Comparison of ENCODE assay signal across 1 cellular context in genomic region chr12:57213068-57213715, GRCh38.
TF ChIP-seq lines count a peak whose summit lies in the region.

No MANE protein-coding gene starts in this region.

TF ChIP-seq in HEK293, 187 proteins besides CTCF, POLR2A, EP300 and RAD21 (continued from another document):
- TF ChIP-seq MZF1 (tag by site-specific recombination; IDR thresholded peaks at IDR 0.05; ENCODE audit: borderline replicate concordance) (no peak), ZNF114 (tag by site-specific recombination; IDR thresholded peaks at IDR 0.05) (no peak), ZNF24 (tag by site-specific recombination; IDR thresholded peaks at IDR 0.05) (no peak), PATZ1 (tag by site-specific recombination; IDR thresholded peaks at IDR 0.05) (peak; percentile 73), ZSCAN23 (tag by site-specific recombination; IDR thresholded peaks at IDR 0.05) (no peak), EGR2 (tag by site-specific recombination; IDR thresholded peaks at IDR 0.05; ENCODE audit: low read depth) (no peak), ZBTB17 (tag by site-specific recombination; IDR thresholded peaks at IDR 0.05) (no peak), ZNF488 (tag by site-specific recombination; IDR thresholded peaks at IDR 0.05) (no peak), ZNF302 (tag by site-specific recombination; IDR thresholded peaks at IDR 0.05; ENCODE audit: low read depth) (no peak), ZBTB11 (tag by site-specific recombination; conservative IDR thresholded peaks at IDR 0.05; ENCODE audit: low read depth) (no peak), ZNF10 (tag by site-specific recombination; IDR thresholded peaks at IDR 0.05) (no peak), ZFP37 (tag by site-specific recombination; IDR thresholded peaks at IDR 0.05) (no peak), ZNF335 (tag by site-specific recombination; conservative IDR thresholded peaks at IDR 0.05) (peak; percentile 58; the same call in 1 of the 2 replicates), ZNF776 (tag by site-specific recombination; IDR thresholded peaks at IDR 0.05; ENCODE audit: borderline replicate concordance) (no peak), SP7 (tag by site-specific recombination; IDR thresholded peaks at IDR 0.05) (peak; percentile 19; the same call in 1 of the 2 replicates), PRDM2 (tag by site-specific recombination; IDR thresholded peaks at IDR 0.05; ENCODE audit: borderline replicate concordance) (no peak), SP2 (tag by site-specific recombination; IDR thresholded peaks at IDR 0.05) (no peak), ZNF529 (tag by site-specific recombination; IDR thresholded peaks at IDR 0.05; ENCODE audit: insufficient replicate concordance) (no peak), ZNF366 (tag by site-specific recombination; conservative IDR thresholded peaks at IDR 0.05) (no peak), ZNF184 (tag by site-specific recombination; IDR thresholded peaks at IDR 0.05) (no peak)
